In genomic region chr3:112640333-112640863, GRCh38 we compare ENCODE assay signal across 9 cellular contexts. TPM values are rescaled to one million over a fixed set of nuclear protein-coding genes. Genes with fewer than 3 reads are reported as not detected.
A peak's percentile ranks its signal among the peaks of the same experiment; 100 is the strongest.
DNase-seq lines count a peak whose midpoint lies in the region; ATAC-seq and TF ChIP-seq lines count a peak whose summit lies in the region.
"Had no signal": no experiment of that assay in that cellular context is flagged by ENCODE, and none has a peak within 500 bp of the region (broad histone marks: within the 10 kb centered on the region; RNA-seq: fewer than 3 reads in every experiment).

No MANE protein-coding gene starts in this region.

- H3K79me2 ChIP-seq in fibroblast of lung (ENCODE audit: control insufficient read depth, insufficient read depth, low read length) = peaks cover 49% of the 10 kb centered on the region

- no peak for TF ChIP-seq CTCF in AG09309 (IDR thresholded peaks at IDR 0.05; ENCODE audit: control insufficient read depth, insufficient read depth, low read depth, low read length, missing control alignments)
- TF ChIP-seq CTCF in fibroblast of lung (conservative IDR thresholded peaks at IDR 0.05 in 1 of 2, IDR thresholded peaks at IDR 0.05 in 1 of 2; ENCODE audit: low read depth in 1 of 2, low read length in 2 of 2) = no peak
- no peak for TF ChIP-seq CTCF in omental fat pad (IDR thresholded peaks at IDR 0.05)

- H3K4me3 ChIP-seq in AG09309 (ENCODE audit: control insufficient read depth, low read depth, low read length) = peak overlapping the region; percentile 65
- H3K4me3 ChIP-seq in fibroblast of lung (replicated peaks in 1 of 4; ENCODE audit: control extremely low read depth in 1 of 4, insufficient read depth in 1 of 4, low read depth in 3 of 4, low read length in 4 of 4) = peak overlapping the region; percentile 59 to 92 (median 76)

- peaks cover 23% of the 10 kb centered on the region for H3K4me1 ChIP-seq in fibroblast of lung (ENCODE audit: control insufficient read depth, extremely low read depth, insufficient read depth, low read length)

- no peaks in the 10 kb centered on the region for H3K9me3 ChIP-seq in fibroblast of lung (ENCODE audit: control insufficient read depth, insufficient read depth, low read depth, low read length)

- H3K27ac ChIP-seq in fibroblast of lung (ENCODE audit: insufficient read depth, low read length) = peak overlapping the region; percentile 97

- no peak overlapping the region for H2AFZ ChIP-seq in fibroblast of lung (ENCODE audit: low read length)

- peak overlapping the region; percentile 78 for H3K9ac ChIP-seq in fibroblast of lung (ENCODE audit: insufficient read depth, low read length)

- H4K20me1 ChIP-seq in fibroblast of lung (ENCODE audit: control insufficient read depth, extremely low read depth, insufficient read depth, low read length) = no peaks in the 10 kb centered on the region

- H3K36me3 ChIP-seq in fibroblast of lung (ENCODE audit: control insufficient read depth, insufficient read depth, low read length) = peaks cover 9% of the 10 kb centered on the region

- DNase-seq in AG09309 (ENCODE audit: low read depth) = peak; percentile 71
- peak; percentile 56 for DNase-seq in RKO (ENCODE audit: low spot score)
- DNase-seq in fibroblast of lung (ENCODE audit: low read depth in 2 of 2) = peak; percentile 86 to 93
- DNase-seq in omental fat pad (ENCODE audit: low spot score) = no peak
- DNase-seq in SKM-1 (lab: John Stamatoyannopoulos, UW; ENCODE audit: unreplicated experiment) = no peak
- no peak for DNase-seq in T-helper 9 cell
- DNase-seq: naive B cell had no signal

- peak; percentile 35 for ATAC-seq in omental fat pad (ENCODE audit: low FRiP score)
- no peak for ATAC-seq in HG03108 (IDR thresholded peaks at IDR 0.05; ENCODE audit: unreplicated experiment)
- ATAC-seq in GM18909 (IDR thresholded peaks at IDR 0.05; ENCODE audit: poor library complexity, unreplicated experiment) = no peak

- H3K4me2 ChIP-seq in fibroblast of lung (ENCODE audit: extremely low read depth, insufficient read depth, low read length) = peak overlapping the region; percentile 98

- H3K27me3 ChIP-seq in fibroblast of lung (ENCODE audit: control insufficient read depth, insufficient read depth, low read length) = no peaks in the 10 kb centered on the region

RNA-seq across cellular contexts. Expression of gene CCDC80, which starts 0.5 kb away (rescaled TPM):
- total RNA-seq in fibroblast of lung (153 and 366 TPM in 2 replicates), omental fat pad (100 to 1,000 TPM in 3 of 4 donors, 10 to 100 TPM in 1; 42.9 to 278 (median 225) TPM)
- polyA plus RNA-seq in fibroblast of lung = 131 and 526 TPM in 2 replicates
- 362 and 1,849 TPM in 2 replicates for polyA plus RNA-seq in fibroblast of lung (2012)
- 162 and 660 TPM in 2 replicates for polyA minus RNA-seq in fibroblast of lung (ENCODE audit: low replicate concordance)

Comparison
In these comparisons a context has a peak if more than half of its experiments do, and no peak if none do; other contexts are left out.
1. DNase-seq: peak in AG09309 (single experiment), RKO (single experiment) and fibroblast of lung (2 of 2); none in omental fat pad (single experiment), SKM-1 (single experiment) and T-helper 9 cell (single experiment).